15 cellular contexts compared by ENCODE assay signal in the genomic region with DNA sequence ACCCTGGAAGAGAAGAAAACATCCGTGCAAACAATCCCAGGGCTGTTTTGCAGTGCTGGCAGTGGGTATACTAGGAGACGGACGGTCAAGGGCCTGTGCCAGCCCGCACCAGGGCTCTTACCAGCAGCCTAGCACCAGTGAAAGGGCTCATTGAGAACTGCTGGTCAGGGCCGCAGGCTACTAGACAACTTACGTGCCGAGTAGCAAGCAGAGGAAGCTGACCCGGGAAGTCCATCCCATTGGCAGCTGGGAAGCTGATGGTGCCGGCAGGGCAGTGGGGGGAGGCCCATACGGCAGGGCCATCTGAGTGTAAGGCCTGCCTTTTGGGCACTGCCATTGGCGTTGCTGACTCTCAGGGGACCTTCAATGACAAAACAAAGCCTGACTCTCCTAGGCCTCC. TPM values are rescaled to one million over a fixed set of nuclear protein-coding genes. Genes with fewer than 3 reads are reported as not detected.
DNase-seq lines count a peak whose midpoint lies in the region; ATAC-seq and TF ChIP-seq lines count a peak whose summit lies in the region.
"Had no signal": no experiment of that assay in that cellular context is flagged by ENCODE, and none has a peak within 500 bp of the region (broad histone marks: within the 10 kb centered on the region; RNA-seq: fewer than 3 reads in every experiment).

No MANE protein-coding gene starts in this region.

- 61% methylated on average over 11 of the region's 11 CpGs for WGBS in right cardiac atrium
- WGBS in psoas muscle, 3 donors = 21 to 44% (median 22%) methylated on average over 11 of the region's 11 CpGs

- peak; percentile 40 to 59 for ATAC-seq in right cardiac atrium
- ATAC-seq in psoas muscle = peak; percentile 29 to 64 (median 52)
- ATAC-seq in HG02973 (IDR thresholded peaks at IDR 0.05; ENCODE audit: unreplicated experiment) = no peak
- ATAC-seq: activated T-cell treated with anti-CD3 and anti-CD28 coated beads, Interleukin-2, amount 50 U/mL, for 4 hours; GM12878 had no signal

- H3K27ac ChIP-seq in right cardiac atrium (ENCODE audit: low read length) (peak overlapping the region; percentile 56), psoas muscle (peak overlapping the region; percentile 79)
- H3K27ac ChIP-seq: ovary had no signal

- H3K4me3 ChIP-seq in right cardiac atrium (ENCODE audit: low read length) = no peak overlapping the region
- no peak overlapping the region for H3K4me3 ChIP-seq in psoas muscle
- H3K4me3 ChIP-seq: GM12878, ovary had no signal

- H3K9me3 ChIP-seq in right cardiac atrium (ENCODE audit: control insufficient read depth, low read length) = no peaks in the 10 kb centered on the region
- peaks cover 8% of the 10 kb centered on the region for H3K9me3 ChIP-seq in psoas muscle
- H3K9me3 ChIP-seq: ovary had no signal

- intact Hi-C loops in right cardiac atrium (cut with DNase I) = no loop called here
- intact Hi-C loops in psoas muscle (cut with DNase I) = no loop called here

- H3K4me1 ChIP-seq in right cardiac atrium (ENCODE audit: control insufficient read depth, insufficient read depth, low read length) (peaks cover 4% of the 10 kb centered on the region), psoas muscle (peaks cover 36% of the 10 kb centered on the region)

- DNase-seq in NCI-H69 (lab: John Stamatoyannopoulos, UW) = peak; percentile 58
- peak; percentile 62 for DNase-seq in astrocyte of the hippocampus (ENCODE audit: low read depth, low spot score)
- DNase-seq in right cardiac atrium = peak in 1 of 3 donors; percentile 50
- DNase-seq in psoas muscle = no peak
- no peak for DNase-seq in DMS53 treated with DMSO at 0.1 percent for 48 hours (lab: John Stamatoyannopoulos, UW; ENCODE audit: unreplicated experiment)
- DNase-seq in stimulated activated CD4-positive, alpha-beta T cell treated with anti-CD3 and anti-CD28 coated beads, Interleukin-15, amount 100 ng/mL, for 24 hours = no peak
- DNase-seq: activated CD4-positive, alpha-beta T cell treated with anti-CD3 and anti-CD28 coated beads for 48 hours; activated T-cell treated with anti-CD3 and anti-CD28 coated beads, Interleukin-2, amount 50 U/mL, for 4 hours; amniotic stem cell; EL; Karpas-422; NCI-H82; ovary had no signal

- H3K27me3 ChIP-seq in right cardiac atrium (ENCODE audit: control insufficient read depth, insufficient read depth) (no peaks in the 10 kb centered on the region), psoas muscle (ENCODE audit: insufficient read depth in 3 of 3, low read length in 2 of 3) (no peaks in the 10 kb centered on the region)
- H3K27me3 ChIP-seq: ovary had no signal

- no peak for TF ChIP-seq CTCF in psoas muscle (IDR thresholded peaks at IDR 0.05)

- no peaks in the 10 kb centered on the region for H3K36me3 ChIP-seq in psoas muscle (ENCODE audit: insufficient read depth in 1 of 2, low read depth in 1 of 2)
- H3K36me3 ChIP-seq: ovary had no signal

RNA-seq across cellular contexts. Expression of a gene that starts 20.6 kb away (rescaled TPM):
- total RNA-seq in right cardiac atrium = 1 to 10 TPM; 4.8 to 9.7 (median 6.4) TPM
- 2.9 TPM for polyA plus RNA-seq in right cardiac atrium
- 10 to 100 TPM in 1 of 4 donors, 1 to 10 TPM in 3; 1.7 to 12.7 (median 4.0) TPM for total RNA-seq in psoas muscle
- under 1 TPM; 0.59 to 0.88 (median 0.72) TPM for polyA plus RNA-seq in psoas muscle

Comparison
In these comparisons a context has a peak if more than half of its experiments do, and no peak if none do; other contexts are left out.
1. DNase-seq: peak in NCI-H69 (single experiment) and astrocyte of the hippocampus (single experiment); none in psoas muscle (0 of 2), DMS53 treated with DMSO at 0.1 percent for 48 hours (single experiment) and stimulated activated CD4-positive, alpha-beta T cell treated with anti-CD3 and anti-CD28 coated beads, Interleukin-15, amount 100 ng/mL, for 24 hours (single experiment).